Comparison of ENCODE assay signal across 7 cellular contexts in genomic region chr5:115415143-115415491, GRCh38.
A peak's percentile ranks its signal among the peaks of the same experiment; 100 is the strongest.
DNase-seq lines count a peak whose midpoint lies in the region; ATAC-seq and TF ChIP-seq lines count a peak whose summit lies in the region.

No MANE protein-coding gene starts in this region.

- TF ChIP-seq EP300 in Ishikawa (IDR thresholded peaks at IDR 0.05; ENCODE audit: borderline replicate concordance) (peak; percentile 83; the same call in 1 of the 2 replicates), esophagus muscularis mucosa (IDR thresholded peaks at IDR 0.05) (no peak)

- H3K36me3 ChIP-seq in esophagus muscularis mucosa, result no peaks in the 10 kb centered on the region

- TF ChIP-seq CTCF in esophagus muscularis mucosa (IDR thresholded peaks at IDR 0.05), result no peak

- TF ChIP-seq RAD21 in Ishikawa (IDR thresholded peaks at IDR 0.05; ENCODE audit: low read depth), result peak; percentile 14; the same call in 1 of the 2 replicates

- H3K9me3 ChIP-seq in esophagus muscularis mucosa, result no peaks in the 10 kb centered on the region

- DNase-seq in esophagus muscularis mucosa (ENCODE audit: extremely low spot score) (peak; percentile 87), sciatic nerve (ENCODE audit: low spot score) (peak; percentile 68), amniotic stem cell (lab: John Stamatoyannopoulos, UW) (no peak), NCI-H1417 treated with DMSO at 0.1 percent for 48 hours (lab: John Stamatoyannopoulos, UW) (no peak), GDM1 (lab: John Stamatoyannopoulos, UW) (no peak)

- H3K27ac ChIP-seq in esophagus muscularis mucosa (replicated peaks in 1 of 4), result no peak overlapping the region

- no peak overlapping the region for H3K4me3 ChIP-seq in esophagus muscularis mucosa

- H3K27me3 ChIP-seq in esophagus muscularis mucosa, result no peaks in the 10 kb centered on the region

- peak; percentile 66 for ATAC-seq in GM21529 (IDR thresholded peaks at IDR 0.05; ENCODE audit: unreplicated experiment)
- peak; percentile 64 for ATAC-seq in sciatic nerve

- peaks cover 14 to 42% (median 29%) of the 10 kb centered on the region in 4 donors for H3K4me1 ChIP-seq in esophagus muscularis mucosa

- WGBS in esophagus muscularis mucosa, result 50% methylated on average over 1 of the region's 1 CpG

- TF ChIP-seq POLR2A in esophagus muscularis mucosa (IDR thresholded peaks at IDR 0.05; ENCODE audit: low read depth), result no peak

- intact Hi-C loops in esophagus muscularis mucosa (cut with DNase I), result no loop called here
- intact Hi-C loops in sciatic nerve (cut with DNase I), result no loop called here

TF ChIP-seq in Ishikawa, 13 proteins besides CTCF, POLR2A, EP300 and RAD21:
- TF ChIP-seq CREB1 (IDR thresholded peaks at IDR 0.05; ENCODE audit: low read depth), result no peak
- TF ChIP-seq ZBTB7A (IDR thresholded peaks at IDR 0.05; ENCODE audit: low read depth), result no peak
- peak; percentile 72 for TF ChIP-seq USF1 (IDR thresholded peaks at IDR 0.05)
- peak; percentile 55 for TF ChIP-seq NFIC (IDR thresholded peaks at IDR 0.05)
- no peak for TF ChIP-seq YY1 (IDR thresholded peaks at IDR 0.05; ENCODE audit: low read depth)
- 0 out of 2 replicates have a peak, but pooled peaks have one; percentile 16 for TF ChIP-seq TEAD4 (IDR thresholded peaks at IDR 0.05)
- TF ChIP-seq EGR1 (IDR thresholded peaks at IDR 0.05), result peak; percentile 63; the same call in 1 of the 2 replicates
- no peak for TF ChIP-seq CEBPB (IDR thresholded peaks at IDR 0.05)
- TF ChIP-seq TAF1 (IDR thresholded peaks at IDR 0.05; ENCODE audit: low read depth), result no peak
- peak; percentile 68 for TF ChIP-seq TCF12 (IDR thresholded peaks at IDR 0.05; ENCODE audit: low read depth)
- TF ChIP-seq REST (IDR thresholded peaks at IDR 0.05; ENCODE audit: low read depth), result no peak
- no peak for TF ChIP-seq FOXM1 (IDR thresholded peaks at IDR 0.05; ENCODE audit: borderline replicate concordance, low read depth)
- peak; percentile 88 for TF ChIP-seq MAX (IDR thresholded peaks at IDR 0.05)

Comparison
In these comparisons a context has a peak if more than half of its experiments do, and no peak if none do; other contexts are left out.
1. DNase-seq: peak in esophagus muscularis mucosa (single experiment) and sciatic nerve (single experiment); none in amniotic stem cell (single experiment), NCI-H1417 treated with DMSO at 0.1 percent for 48 hours (single experiment) and GDM1 (single experiment).